In genomic region chr20:62376112-62377063, GRCh38 we compare ENCODE assay signal across 1 cellular context.
TF ChIP-seq lines count a peak whose summit lies in the region.

No MANE protein-coding gene starts in this region.

TF ChIP-seq in HEK293, 187 proteins besides CTCF, POLR2A, EP300 and RAD21 (continued from another document):
- TF ChIP-seq ZSCAN18 (tag by site-specific recombination; IDR thresholded peaks at IDR 0.05) (no peak), ZXDB (tag by site-specific recombination; IDR thresholded peaks at IDR 0.05) (no peak), ZNF529 (tag by site-specific recombination; IDR thresholded peaks at IDR 0.05; ENCODE audit: insufficient replicate concordance) (no peak), ZNF394 (tag by site-specific recombination; IDR thresholded peaks at IDR 0.05; ENCODE audit: borderline replicate concordance) (no peak), AEBP2 (tag by site-specific recombination; IDR thresholded peaks at IDR 0.05; ENCODE audit: borderline replicate concordance) (no peak), ZNF561 (tag by site-specific recombination; IDR thresholded peaks at IDR 0.05; ENCODE audit: borderline replicate concordance) (no peak; the same call in 1 of the 2 replicates), ZNF548 (tag by site-specific recombination; IDR thresholded peaks at IDR 0.05) (no peak), TCF7L2 (IDR thresholded peaks at IDR 0.05; ENCODE audit: borderline replicate concordance, low read depth, low read length) (no peak), OSR2 (tag by site-specific recombination; IDR thresholded peaks at IDR 0.05) (no peak), ZNF19 (tag by site-specific recombination; IDR thresholded peaks at IDR 0.05; ENCODE audit: low read depth) (no peak), HOXC10 (CRISPR knock-in tag; IDR thresholded peaks at IDR 0.05) (no peak), ZIC2 (tag by site-specific recombination; IDR thresholded peaks at IDR 0.05) (peak; percentile 42; the same call in 1 of the 2 replicates), ZBTB17 (tag by site-specific recombination; IDR thresholded peaks at IDR 0.05) (0 out of 2 replicates have a peak, but pooled peaks have one; percentile 16), GLIS1 (tag by site-specific recombination; IDR thresholded peaks at IDR 0.05) (peak; percentile 71), ZBTB1 (tag by site-specific recombination; IDR thresholded peaks at IDR 0.05) (no peak), ZNF132 (tag by site-specific recombination; IDR thresholded peaks at IDR 0.05; ENCODE audit: borderline replicate concordance) (no peak), ZNF449 (tag by site-specific recombination; IDR thresholded peaks at IDR 0.05) (peak; percentile 16; the same call in 1 of the 2 replicates), ZNF169 (tag by site-specific recombination; IDR thresholded peaks at IDR 0.05) (no peak), RBAK (tag by site-specific recombination; IDR thresholded peaks at IDR 0.05) (no peak), ZNF600 (tag by site-specific recombination; IDR thresholded peaks at IDR 0.05) (no peak), ZFHX2 (tag by site-specific recombination; conservative IDR thresholded peaks at IDR 0.05) (no peak), PATZ1 (tag by site-specific recombination; IDR thresholded peaks at IDR 0.05) (no peak), ZNF324 (tag by site-specific recombination; IDR thresholded peaks at IDR 0.05) (no peak), ZNF239 (tag by site-specific recombination; IDR thresholded peaks at IDR 0.05) (no peak), ZNF2 (tag by site-specific recombination; IDR thresholded peaks at IDR 0.05) (no peak), KLF7 (tag by site-specific recombination; IDR thresholded peaks at IDR 0.05; ENCODE audit: borderline replicate concordance) (no peak)
- TF ChIP-seq, protein P1, sequence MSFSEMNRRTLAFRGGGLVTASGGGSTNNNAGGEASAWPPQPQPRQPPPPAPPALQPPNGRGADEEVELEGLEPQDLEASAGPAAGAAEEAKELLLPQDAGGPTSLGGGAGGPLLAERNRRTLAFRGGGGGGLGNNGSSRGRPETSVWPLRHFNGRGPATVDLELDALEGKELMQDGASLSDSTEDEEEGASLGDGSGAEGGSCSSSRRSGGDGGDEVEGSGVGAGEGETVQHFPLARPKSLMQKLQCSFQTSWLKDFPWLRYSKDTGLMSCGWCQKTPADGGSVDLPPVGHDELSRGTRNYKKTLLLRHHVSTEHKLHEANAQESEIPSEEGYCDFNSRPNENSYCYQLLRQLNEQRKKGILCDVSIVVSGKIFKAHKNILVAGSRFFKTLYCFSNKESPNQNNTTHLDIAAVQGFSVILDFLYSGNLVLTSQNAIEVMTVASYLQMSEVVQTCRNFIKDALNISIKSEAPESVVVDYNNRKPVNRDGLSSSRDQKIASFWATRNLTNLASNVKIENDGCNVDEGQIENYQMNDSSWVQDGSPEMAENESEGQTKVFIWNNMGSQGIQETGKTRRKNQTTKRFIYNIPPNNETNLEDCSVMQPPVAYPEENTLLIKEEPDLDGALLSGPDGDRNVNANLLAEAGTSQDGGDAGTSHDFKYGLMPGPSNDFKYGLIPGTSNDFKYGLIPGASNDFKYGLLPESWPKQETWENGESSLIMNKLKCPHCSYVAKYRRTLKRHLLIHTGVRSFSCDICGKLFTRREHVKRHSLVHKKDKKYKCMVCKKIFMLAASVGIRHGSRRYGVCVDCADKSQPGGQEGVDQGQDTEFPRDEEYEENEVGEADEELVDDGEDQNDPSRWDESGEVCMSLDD (tag by site-specific recombination; IDR thresholded peaks at IDR 0.05): no peak
- TF ChIP-seq, protein P2, sequence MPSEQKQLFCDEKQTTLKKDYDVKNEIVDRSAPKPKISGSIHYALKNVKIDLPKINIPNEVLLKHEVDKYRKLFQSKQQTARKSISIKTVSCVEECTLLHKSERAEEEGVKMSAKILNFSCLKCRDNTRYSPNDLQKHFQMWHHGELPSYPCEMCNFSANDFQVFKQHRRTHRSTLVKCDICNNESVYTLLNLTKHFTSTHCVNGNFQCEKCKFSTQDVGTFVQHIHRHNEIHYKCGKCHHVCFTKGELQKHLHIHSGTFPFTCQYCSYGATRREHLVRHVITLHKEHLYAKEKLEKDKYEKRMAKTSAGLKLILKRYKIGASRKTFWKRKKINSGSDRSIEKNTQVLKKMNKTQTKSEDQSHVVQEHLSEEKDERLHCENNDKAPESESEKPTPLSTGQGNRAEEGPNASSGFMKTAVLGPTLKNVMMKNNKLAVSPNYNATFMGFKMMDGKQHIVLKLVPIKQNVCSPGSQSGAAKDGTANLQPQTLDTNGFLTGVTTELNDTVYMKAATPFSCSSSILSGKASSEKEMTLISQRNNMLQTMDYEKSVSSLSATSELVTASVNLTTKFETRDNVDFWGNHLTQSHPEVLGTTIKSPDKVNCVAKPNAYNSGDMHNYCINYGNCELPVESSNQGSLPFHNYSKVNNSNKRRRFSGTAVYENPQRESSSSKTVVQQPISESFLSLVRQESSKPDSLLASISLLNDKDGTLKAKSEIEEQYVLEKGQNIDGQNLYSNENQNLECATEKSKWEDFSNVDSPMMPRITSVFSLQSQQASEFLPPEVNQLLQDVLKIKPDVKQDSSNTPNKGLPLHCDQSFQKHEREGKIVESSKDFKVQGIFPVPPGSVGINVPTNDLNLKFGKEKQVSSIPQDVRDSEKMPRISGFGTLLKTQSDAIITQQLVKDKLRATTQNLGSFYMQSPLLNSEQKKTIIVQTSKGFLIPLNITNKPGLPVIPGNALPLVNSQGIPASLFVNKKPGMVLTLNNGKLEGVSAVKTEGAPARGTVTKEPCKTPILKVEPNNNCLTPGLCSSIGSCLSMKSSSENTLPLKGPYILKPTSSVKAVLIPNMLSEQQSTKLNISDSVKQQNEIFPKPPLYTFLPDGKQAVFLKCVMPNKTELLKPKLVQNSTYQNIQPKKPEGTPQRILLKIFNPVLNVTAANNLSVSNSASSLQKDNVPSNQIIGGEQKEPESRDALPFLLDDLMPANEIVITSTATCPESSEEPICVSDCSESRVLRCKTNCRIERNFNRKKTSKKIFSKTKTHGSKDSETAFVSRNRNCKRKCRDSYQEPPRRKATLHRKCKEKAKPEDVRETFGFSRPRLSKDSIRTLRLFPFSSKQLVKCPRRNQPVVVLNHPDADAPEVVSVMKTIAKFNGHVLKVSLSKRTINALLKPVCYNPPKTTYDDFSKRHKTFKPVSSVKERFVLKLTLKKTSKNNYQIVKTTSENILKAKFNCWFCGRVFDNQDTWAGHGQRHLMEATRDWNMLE (tag by site-specific recombination; conservative IDR thresholded peaks at IDR 0.05; ENCODE audit: low read depth): no peak
- TF ChIP-seq, protein P3, sequence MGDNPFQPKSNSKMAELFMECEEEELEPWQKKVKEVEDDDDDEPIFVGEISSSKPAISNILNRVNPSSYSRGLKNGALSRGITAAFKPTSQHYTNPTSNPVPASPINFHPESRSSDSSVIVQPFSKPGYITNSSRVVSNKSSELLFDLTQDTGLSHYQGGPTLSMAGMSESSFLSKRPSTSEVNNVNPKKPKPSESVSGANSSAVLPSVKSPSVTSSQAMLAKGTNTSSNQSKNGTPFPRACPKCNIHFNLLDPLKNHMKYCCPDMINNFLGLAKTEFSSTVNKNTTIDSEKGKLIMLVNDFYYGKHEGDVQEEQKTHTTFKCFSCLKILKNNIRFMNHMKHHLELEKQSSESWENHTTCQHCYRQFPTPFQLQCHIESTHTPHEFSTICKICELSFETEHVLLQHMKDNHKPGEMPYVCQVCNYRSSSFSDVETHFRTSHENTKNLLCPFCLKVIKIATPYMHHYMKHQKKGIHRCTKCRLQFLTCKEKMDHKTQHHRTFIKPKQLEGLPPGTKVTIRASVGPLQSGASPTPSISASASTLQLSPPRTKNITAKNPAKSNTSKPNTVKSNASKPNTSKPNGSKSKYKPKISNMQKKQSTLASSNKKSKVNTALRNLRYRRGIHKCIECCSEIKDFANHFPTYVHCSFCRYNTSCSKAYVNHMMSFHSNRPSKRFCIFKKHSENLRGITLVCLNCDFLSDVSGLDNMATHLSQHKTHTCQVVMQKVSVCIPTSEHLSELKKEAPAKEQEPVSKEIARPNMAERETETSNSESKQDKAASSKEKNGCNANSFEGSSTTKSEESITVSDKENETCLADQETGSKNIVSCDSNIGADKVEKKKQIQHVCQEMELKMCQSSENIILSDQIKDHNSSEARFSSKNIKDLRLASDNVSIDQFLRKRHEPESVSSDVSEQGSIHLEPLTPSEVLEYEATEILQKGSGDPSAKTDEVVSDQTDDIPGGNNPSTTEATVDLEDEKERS (tag by site-specific recombination; IDR thresholded peaks at IDR 0.05): no peak
